ENCODE assay signal across 8 cellular contexts in genomic region chr14:95156153-95156764, GRCh38. TPM values are rescaled to one million over a fixed set of nuclear protein-coding genes. Genes with fewer than 3 reads are reported as not detected.
DNase-seq lines count a peak whose midpoint lies in the region; FAIRE-seq lines count a peak whose summit lies in the region.

No MANE protein-coding gene starts in this region.

- H3K36me3 Mint-ChIP-seq in IgD-negative memory B cell: peaks cover 3% of the 10 kb centered on the region

- DNase-seq in EH (ENCODE audit: low read depth) (peak; percentile 30), substantia nigra (lab: John Stamatoyannopoulos, UW) (peak in 2 of 49 donors; percentile 37 to 53), activated gamma-delta T cell treated with Interleukin-2 at 50 U/mL for 16 hours (no peak), medulla oblongata (ENCODE audit: extremely low spot score) (no peak)
- no peak for DNase-seq in activated CD4-positive, CD25-positive, alpha-beta regulatory T cell (lab: John Stamatoyannopoulos, UW)

- H3K27ac ChIP-seq in adipose tissue (ENCODE audit: low read depth, low read length) (peak overlapping the region; percentile 87), substantia nigra (ENCODE audit: low read depth, low read length, poor library complexity, severe bottlenecking) (peak overlapping the region; percentile 91)

- H3K27ac Mint-ChIP-seq in IgD-negative memory B cell: peak overlapping the region; percentile 70 to 85 (median 73)

- H3K9me3 Mint-ChIP-seq in IgD-negative memory B cell: no peaks in the 10 kb centered on the region

- peaks cover 25 to 41% (median 39%) of the 10 kb centered on the region in 3 donors for H3K4me1 Mint-ChIP-seq in IgD-negative memory B cell

- H3K27me3 Mint-ChIP-seq in IgD-negative memory B cell: no peaks in the 10 kb centered on the region

- H3K4me3 Mint-ChIP-seq in IgD-negative memory B cell: peak overlapping the region; percentile 84 to 93 (median 88)

- WGBS in adipose tissue, 3 donors: 2 to 3% (median 3%) methylated on average over 15 of the region's 15 CpGs

- peak; percentile 9 for FAIRE-seq in islet of Langerhans (lab: Jason Lieb, UNC)

RNA-seq across cellular contexts. Expression of gene DICER1, which starts 1.1 kb away (rescaled TPM):
- 17.9 TPM for polyA plus RNA-seq in IgD-negative memory B cell
- 10 to 100 TPM in 2 of 3 donors, 1 to 10 TPM in 1; 7.0 to 14.1 (median 10.5) TPM for polyA plus RNA-seq in adipose tissue
